28 cellular contexts compared by ENCODE assay signal in the genomic region with DNA sequence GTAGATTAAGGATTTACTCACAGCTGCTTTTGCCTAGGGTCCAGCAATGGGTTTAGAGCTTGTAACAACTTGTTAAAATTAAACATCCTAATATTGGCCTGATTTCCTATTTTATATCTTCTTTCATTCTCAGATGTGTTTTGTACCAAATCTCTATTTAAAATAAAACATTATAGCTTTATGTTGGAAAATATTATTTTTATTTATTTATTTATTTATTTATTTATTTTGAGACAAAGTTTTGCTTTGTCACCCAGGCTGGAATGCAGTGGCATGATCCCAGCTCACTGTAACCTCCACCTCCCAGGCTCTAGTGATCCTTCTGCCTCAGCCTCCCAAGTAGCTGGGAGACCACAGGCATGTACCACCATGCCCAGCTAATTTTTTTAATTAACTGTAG.
"Had no signal": no experiment of that assay in that cellular context is flagged by ENCODE, and none has a peak within 500 bp of the region (broad histone marks: within the 10 kb centered on the region; RNA-seq: fewer than 3 reads in every experiment).

No MANE protein-coding gene starts in this region.

- H3K4me3 Mint-ChIP-seq: dendritic cell treated with granulocyte-macrophage colony-stimulating factor and Interleukin-4, amounts not matched to agents 40 ng/mL and 50 ng/mL, for 4 days; effector memory CD8-positive, alpha-beta T cell; endodermal cell had no signal

- H3K9me3 ChIP-seq: colonic mucosa, esophagus muscularis mucosa, esophagus squamous epithelium, gastrocnemius medialis, gastroesophageal sphincter, heart left ventricle, heart right ventricle had no signal

- H3K27me3 Mint-ChIP-seq: dendritic cell treated with granulocyte-macrophage colony-stimulating factor and Interleukin-4, amounts not matched to agents 40 ng/mL and 50 ng/mL, for 4 days had no signal

- H3K4me1 ChIP-seq: colonic mucosa, esophagus muscularis mucosa, esophagus squamous epithelium, foreskin keratinocyte, gastrocnemius medialis, gastroesophageal sphincter, heart left ventricle, heart right ventricle had no signal

- H3K4me3 ChIP-seq: colonic mucosa, coronary artery, dorsolateral prefrontal cortex, esophagus muscularis mucosa, esophagus squamous epithelium, gastrocnemius medialis, gastroesophageal sphincter, heart left ventricle, heart right ventricle, hepatocyte had no signal

- H3K27ac ChIP-seq: colonic mucosa, coronary artery, dorsolateral prefrontal cortex, epithelial cell of prostate, esophagus muscularis mucosa, esophagus squamous epithelium, foreskin keratinocyte, gastrocnemius medialis, gastroesophageal sphincter, heart left ventricle, heart right ventricle, hepatocyte had no signal

- H3K9me3 Mint-ChIP-seq: dendritic cell treated with granulocyte-macrophage colony-stimulating factor and Interleukin-4, amounts not matched to agents 40 ng/mL and 50 ng/mL, for 4 days; effector memory CD8-positive, alpha-beta T cell had no signal

- FAIRE-seq: colon, endothelial cell of umbilical vein had no signal

- ATAC-seq: effector memory CD8-positive, alpha-beta T cell; esophagus mucosa; foreskin keratinocyte; gastrocnemius medialis; gastroesophageal sphincter; heart left ventricle; heart right ventricle had no signal

- H3K36me3 ChIP-seq: colonic mucosa, esophagus muscularis mucosa, esophagus squamous epithelium, gastrocnemius medialis, gastroesophageal sphincter, heart left ventricle, heart right ventricle had no signal

- H3K27me3 ChIP-seq: colonic mucosa, foreskin keratinocyte, gastrocnemius medialis, hepatocyte had no signal

- DNase-seq: colonic mucosa; cortex of kidney; dermis blood vessel endothelial cell; dorsolateral prefrontal cortex; effector CD4-positive, alpha-beta T cell; effector CD8-positive, alpha-beta T cell; effector memory CD4-positive, alpha-beta T cell; effector memory CD8-positive, alpha-beta T cell; endodermal cell; erythroblast; esophagus squamous epithelium; foreskin fibroblast; foreskin keratinocyte; foreskin melanocyte; gastrocnemius medialis; glutamatergic neuron; head of caudate nucleus; heart left ventricle; heart right ventricle had no signal

- H3K27ac Mint-ChIP-seq: dendritic cell treated with granulocyte-macrophage colony-stimulating factor and Interleukin-4, amounts not matched to agents 40 ng/mL and 50 ng/mL, for 4 days; effector memory CD8-positive, alpha-beta T cell; endodermal cell had no signal
